In the genomic region with DNA sequence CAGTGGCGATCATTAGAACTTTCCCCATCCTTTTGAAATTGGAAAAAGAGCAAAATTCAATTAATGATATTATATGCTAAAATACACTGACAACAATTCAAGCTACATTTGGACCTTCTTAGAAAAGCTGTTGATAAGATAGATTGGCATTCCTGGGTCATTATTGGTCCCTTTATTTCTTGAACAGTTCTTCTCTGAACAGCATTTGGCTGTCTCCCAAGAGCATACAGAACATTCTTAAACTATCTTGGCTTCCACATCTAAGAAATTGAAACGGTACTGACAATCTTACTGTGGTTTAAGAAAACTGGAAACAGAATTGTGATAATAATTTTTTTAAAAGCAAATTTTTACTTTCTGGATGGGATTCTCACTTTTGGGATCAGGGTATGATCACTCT, we compare ENCODE assay signal across 18 cellular contexts.
DNase-seq lines count a peak whose midpoint lies in the region; ATAC-seq and TF ChIP-seq lines count a peak whose summit lies in the region.
"Had no signal": no experiment of that assay in that cellular context is flagged by ENCODE, and none has a peak within 500 bp of the region (broad histone marks: within the 10 kb centered on the region; RNA-seq: fewer than 3 reads in every experiment).

No MANE protein-coding gene starts in this region.

- peak; percentile 18 for DNase-seq in EL
- peak; percentile 82 for DNase-seq in astrocyte of the hippocampus (ENCODE audit: low read depth, low spot score)
- DNase-seq in fibroblast of peridontal ligament (ENCODE audit: extremely low read depth), result peak; percentile 66
- DNase-seq in omental fat pad (ENCODE audit: low spot score), result no peak
- DNase-seq in ascending aorta (ENCODE audit: low spot score in 2 of 2), result no peak
- no peak for DNase-seq in NCI-H446 (lab: John Stamatoyannopoulos, UW)
- DNase-seq: BE2C, DMS53, MM.1S, NCI-H1092, NCI-H146, NCI-H2029, NCI-H226, NCI-H524, Peyer's patch had no signal

- no peaks in the 10 kb centered on the region for H3K36me3 Mint-ChIP-seq in nephron (ENCODE audit: low read depth)

- no peak overlapping the region for H3K4me3 ChIP-seq in ascending aorta
- H3K4me3 ChIP-seq: K562, Peyer's patch had no signal

- TF ChIP-seq CTCF in nephron (IDR thresholded peaks at IDR 0.05; ENCODE audit: unreplicated experiment in 3 of 3) (no peak), omental fat pad (IDR thresholded peaks at IDR 0.05) (no peak), ascending aorta (IDR thresholded peaks at IDR 0.05) (no peak)

- H3K4me3 Mint-ChIP-seq in nephron, result no peak overlapping the region

- no peaks in the 10 kb centered on the region for H3K9me3 ChIP-seq in ascending aorta
- H3K9me3 ChIP-seq: BE2C, Peyer's patch had no signal

- intact Hi-C loops in ascending aorta (cut with DNase I), result no loop called here

- H3K27ac Mint-ChIP-seq in nephron, result peak overlapping the region; percentile 2 to 34 (median 32)

- peaks cover 37% of the 10 kb centered on the region for H3K4me1 Mint-ChIP-seq in nephron

- ATAC-seq in omental fat pad (ENCODE audit: low FRiP score), result no peak
- no peak for ATAC-seq in HG02884 (IDR thresholded peaks at IDR 0.05; ENCODE audit: unreplicated experiment)
- ATAC-seq: K562 had no signal

- H3K4me1 ChIP-seq in ascending aorta, result no peaks in the 10 kb centered on the region
- H3K4me1 ChIP-seq: BE2C, Peyer's patch had no signal

- H3K27me3 ChIP-seq in ascending aorta, result no peaks in the 10 kb centered on the region
- H3K27me3 ChIP-seq: BE2C, Peyer's patch had no signal

- no peak overlapping the region for H3K27ac ChIP-seq in ascending aorta
- H3K27ac ChIP-seq: Peyer's patch had no signal

- H3K36me3 ChIP-seq in ascending aorta, result no peaks in the 10 kb centered on the region
- H3K36me3 ChIP-seq: BE2C, Peyer's patch had no signal

- no peaks in the 10 kb centered on the region for H3K9me3 Mint-ChIP-seq in nephron

- no peaks in the 10 kb centered on the region for H3K27me3 Mint-ChIP-seq in nephron (ENCODE audit: low read depth)

Comparison
In these comparisons a context has a peak if more than half of its experiments do, and no peak if none do; other contexts are left out.
1. DNase-seq: peak in EL (single experiment), astrocyte of the hippocampus (single experiment) and fibroblast of peridontal ligament (single experiment); none in omental fat pad (single experiment), ascending aorta (0 of 2) and NCI-H446 (0 of 2).